In the genomic region with DNA sequence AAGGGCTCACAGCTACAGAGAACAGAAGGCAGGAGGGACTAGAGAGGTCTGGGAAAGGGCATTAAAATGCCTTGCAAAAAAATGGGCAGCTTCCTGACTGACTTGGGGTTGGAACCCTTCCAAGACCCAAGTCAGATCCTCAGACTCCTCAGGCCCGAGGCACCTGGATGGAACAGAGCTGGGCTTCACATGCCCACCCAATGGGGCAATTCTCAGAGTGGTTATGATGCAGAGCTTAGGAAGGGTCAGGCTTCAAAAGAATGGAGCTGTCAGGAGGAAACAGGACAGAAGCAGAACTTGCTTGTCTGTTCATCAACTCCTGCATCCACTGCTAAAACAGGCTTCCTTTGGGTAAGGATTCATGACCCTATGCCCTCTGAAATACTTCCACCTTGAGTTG, we compare ENCODE assay signal across 24 cellular contexts. TPM values are rescaled to one million over a fixed set of nuclear protein-coding genes. Genes with fewer than 3 reads are reported as not detected.
DNase-seq lines count a peak whose midpoint lies in the region; ATAC-seq and TF ChIP-seq lines count a peak whose summit lies in the region.
"Had no signal": no experiment of that assay in that cellular context is flagged by ENCODE, and none has a peak within 500 bp of the region (broad histone marks: within the 10 kb centered on the region; RNA-seq: fewer than 3 reads in every experiment).

No MANE protein-coding gene starts in this region.

- no peaks in the 10 kb centered on the region for H3K79me2 ChIP-seq in PC-3 (ENCODE audit: low read length)

- intact Hi-C loops in posterior vena cava (cut with DNase I) = loop anchor here in 1 of 2 donors (5.0 kb wide), 1 partner anchor 918 kb away; no protein-coding TSS in a partner anchor
- intact Hi-C loops in adrenal gland (cut with DNase I) = no loop called here
- intact Hi-C loops in PC-3 (cut with micrococcal nuclease) = no loop called here

- no peaks in the 10 kb centered on the region for H3K9me3 ChIP-seq in CD8-positive, alpha-beta memory T cell (ENCODE audit: low read length)
- H3K9me3 ChIP-seq in adrenal gland (replicated peaks in 1 of 3) (no peaks in the 10 kb centered on the region), PC-3 (ENCODE audit: low read length) (no peaks in the 10 kb centered on the region)
- H3K9me3 ChIP-seq: BLaER1 treated with 17β-estradiol and CSF1 and Interleukin-3, amounts not matched to agents 10 nM and 100 nM had no signal

- POLR2A ChIA-PET in CD8-positive, alpha-beta memory T cell (lab: Charles Lee) = no interaction called here
- POLR2A ChIA-PET in PC-3 (lab: Charles Lee; ENCODE audit: unreplicated experiment) = no interaction called here

- peak overlapping the region; percentile 1 for H3K4me3 Mint-ChIP-seq in activated naive CD4-positive, alpha-beta T cell treated with anti-CD3 and anti-CD28 coated beads, Interleukin-2, amount 10 ng/mL, durations not matched to agents 7 days and 5 days
- H3K4me3 Mint-ChIP-seq in CD8-positive, alpha-beta memory T cell = peak overlapping the region in 6 of 7 donors; percentile 2 to 91 (median 45)

- no peaks in the 10 kb centered on the region for H3K9me2 ChIP-seq in PC-3 (replicated peaks; ENCODE audit: low read length)

- H3K4me1 Mint-ChIP-seq in activated naive CD4-positive, alpha-beta T cell treated with anti-CD3 and anti-CD28 coated beads, Interleukin-2, amount 10 ng/mL, durations not matched to agents 7 days and 5 days = peaks cover 18% of the 10 kb centered on the region
- peaks cover 23 to 46% (median 30%) of the 10 kb centered on the region in 3 donors for H3K4me1 Mint-ChIP-seq in CD8-positive, alpha-beta memory T cell

- TF ChIP-seq CTCF in adrenal gland (IDR thresholded peaks at IDR 0.05) = no peak
- no peak for TF ChIP-seq CTCF in PC-3 (conservative IDR thresholded peaks at IDR 0.05; ENCODE audit: low read depth, low read length)

- no peak for TF ChIP-seq POLR2A in adrenal gland (IDR thresholded peaks at IDR 0.05)

- no peak overlapping the region for H3K27ac Mint-ChIP-seq in activated naive CD4-positive, alpha-beta T cell treated with anti-CD3 and anti-CD28 coated beads, Interleukin-2, amount 10 ng/mL, durations not matched to agents 7 days and 5 days
- peak overlapping the region in 3 of 8 donors; percentile 47 to 63 (median 61) for H3K27ac Mint-ChIP-seq in CD8-positive, alpha-beta memory T cell
- H3K27ac Mint-ChIP-seq: H9 had no signal

- no peak overlapping the region for H3K4me2 ChIP-seq in PC-3 (ENCODE audit: low read length)

- peaks cover 24% of the 10 kb centered on the region for H3K4me1 ChIP-seq in CD8-positive, alpha-beta memory T cell (ENCODE audit: insufficient read depth, low read length)
- H3K4me1 ChIP-seq in adrenal gland (replicated peaks in 1 of 2) = peaks cover 0 to 9% of the 10 kb centered on the region in 2 donors
- peaks cover 14% of the 10 kb centered on the region for H3K4me1 ChIP-seq in PC-3 (ENCODE audit: insufficient read depth, low read length)

- no peaks in the 10 kb centered on the region for H4K20me1 ChIP-seq in PC-3 (ENCODE audit: low read length)

- CTCF ChIA-PET in activated naive CD4-positive, alpha-beta T cell treated with anti-CD3 and anti-CD28 coated beads, Interleukin-2, amount 10 ng/mL, durations not matched to agents 7 days and 5 days (lab: Charles Lee) = interaction anchor here (1.0 to 1.2 kb wide), 2 partner anchors 22 to 181 kb away, joined by 3 to 4 read pairs; no protein-coding TSS in a partner anchor
- CTCF ChIA-PET in CD8-positive, alpha-beta memory T cell (lab: Charles Lee) = no interaction called here
- CTCF ChIA-PET in PC-3 (lab: Charles Lee) = no interaction called here

- peaks cover 77% of the 10 kb centered on the region for H3K27me3 Mint-ChIP-seq in activated naive CD4-positive, alpha-beta T cell treated with anti-CD3 and anti-CD28 coated beads, Interleukin-2, amount 10 ng/mL, durations not matched to agents 7 days and 5 days
- peaks cover 9 to 33% of the 10 kb centered on the region in 2 donors for H3K27me3 Mint-ChIP-seq in CD8-positive, alpha-beta memory T cell

- no peaks in the 10 kb centered on the region for H3F3A ChIP-seq in PC-3 (ENCODE audit: low read length, unreplicated experiment)

- H3K9me3 Mint-ChIP-seq in activated naive CD4-positive, alpha-beta T cell treated with anti-CD3 and anti-CD28 coated beads, Interleukin-2, amount 10 ng/mL, durations not matched to agents 7 days and 5 days = no peaks in the 10 kb centered on the region
- no peaks in the 10 kb centered on the region for H3K9me3 Mint-ChIP-seq in CD8-positive, alpha-beta memory T cell
- H3K9me3 Mint-ChIP-seq: H9 had no signal

- no peak for DNase-seq in activated naive CD4-positive, alpha-beta T cell treated with anti-CD3 and anti-CD28 coated beads, Interleukin-2, amount 10 ng/mL, durations not matched to agents 7 days and 5 days
- DNase-seq in activated naive CD4-positive, alpha-beta T cell (lab: John Stamatoyannopoulos, UW) = no peak
- DNase-seq in CD8-positive, alpha-beta memory T cell = no peak
- DNase-seq in islet precursor cell (peak; percentile 45), posterior vena cava (ENCODE audit: low spot score) (peak; percentile 32), adrenal gland (no peak), PC-3 (no peak)
- DNase-seq: 8988T, DMS153, GM23248, H9, KBM-7, MM.1S, NCI-H1694, NCI-H2029 treated with DMSO at 0.1 percent for 48 hours, NCI-H2227 treated with DMSO at 0.1 percent for 48 hours, NCI-H526 treated with DMSO at 0.1 percent for 48 hours, SHP77 had no signal

- ATAC-seq in PC-3 (no peak), HG03039 (IDR thresholded peaks at IDR 0.05; ENCODE audit: unreplicated experiment) (no peak)
- ATAC-seq: Panc1 had no signal

- no peaks in the 10 kb centered on the region for H3K36me3 ChIP-seq in CD8-positive, alpha-beta memory T cell (ENCODE audit: insufficient read depth, low read length)
- no peaks in the 10 kb centered on the region for H3K36me3 ChIP-seq in adrenal gland (replicated peaks in 1 of 2)
- H3K36me3 ChIP-seq in PC-3 (ENCODE audit: low read depth, low read length) = no peaks in the 10 kb centered on the region
- H3K36me3 ChIP-seq: BLaER1 treated with 17β-estradiol and CSF1 and Interleukin-3, amounts not matched to agents 10 nM and 100 nM had no signal

- no peak overlapping the region for H2AFZ ChIP-seq in PC-3 (ENCODE audit: low read length)
- H2AFZ ChIP-seq: GM23248 had no signal

- no peaks in the 10 kb centered on the region for H3K36me3 Mint-ChIP-seq in activated naive CD4-positive, alpha-beta T cell treated with anti-CD3 and anti-CD28 coated beads, Interleukin-2, amount 10 ng/mL, durations not matched to agents 7 days and 5 days
- peaks cover 0 to 2% (median 0%) of the 10 kb centered on the region in 3 donors for H3K36me3 Mint-ChIP-seq in CD8-positive, alpha-beta memory T cell

- 78 to 92% (median 87%) methylated on average over 1 of the region's 1 CpG for WGBS in adrenal gland, 4 donors

- no peak overlapping the region for H3K4me3 ChIP-seq in CD8-positive, alpha-beta memory T cell (ENCODE audit: low read length)
- H3K4me3 ChIP-seq in adrenal gland (no peak overlapping the region), PC-3 (ENCODE audit: low read length) (no peak overlapping the region)
- H3K4me3 ChIP-seq: GM23248 had no signal

- no peak overlapping the region for H3K27ac ChIP-seq in CD8-positive, alpha-beta memory T cell (ENCODE audit: low read depth, low read length)
- no peak overlapping the region for H3K27ac ChIP-seq in adrenal gland
- H3K27ac ChIP-seq in PC-3 (ENCODE audit: low read length) = no peak overlapping the region
- H3K27ac ChIP-seq: BLaER1 treated with 17β-estradiol and CSF1 and Interleukin-3, amounts not matched to agents 10 nM and 100 nM; GM23248; RWPE1 had no signal

- no peak overlapping the region for H3K9ac ChIP-seq in PC-3 (ENCODE audit: low read length)
- H3K9ac ChIP-seq: BLaER1 treated with 17β-estradiol and CSF1 and Interleukin-3, amounts not matched to agents 10 nM and 100 nM; GM23248 had no signal

- H3K27me3 ChIP-seq in CD8-positive, alpha-beta memory T cell (ENCODE audit: insufficient read depth, low read length, poor library complexity, severe bottlenecking) = no peaks in the 10 kb centered on the region
- H3K27me3 ChIP-seq in adrenal gland = peaks cover 29% of the 10 kb centered on the region
- H3K27me3 ChIP-seq in PC-3 (ENCODE audit: low read length) = peaks cover 34% of the 10 kb centered on the region

- BruUV-seq in PC-3 (replicated peaks; lab: Mats Ljungman, UMichigan) = no TSS peak

RNA-seq across cellular contexts. Expression of a gene that starts 9.7 kb away (rescaled TPM):
- not detected for total RNA-seq in CD8-positive, alpha-beta memory T cell
- polyA plus RNA-seq in CD8-positive, alpha-beta memory T cell = 3.4 TPM
- total RNA-seq in posterior vena cava = under 1 TPM in 1 of 2 donors, not detected in 1; 0.42 TPM
- under 1 TPM in 1 of 8 donors, not detected in 7; 0.08 TPM for total RNA-seq in adrenal gland
- polyA plus RNA-seq in adrenal gland = not detected
- not detected in 2 replicates for total RNA-seq in PC-3 (2014; rRNA removed)
- total RNA-seq: GM23248, H9, LHCN-M2, NCI-H460 had no signal
- polyA plus RNA-seq: GM23248 had no signal

RNA-seq across cellular contexts. Expression of a gene that starts 13.4 kb away (rescaled TPM):
- total RNA-seq in CD8-positive, alpha-beta memory T cell = not detected
- polyA plus RNA-seq in CD8-positive, alpha-beta memory T cell = not detected
- total RNA-seq in posterior vena cava = not detected
- not detected for total RNA-seq in adrenal gland
- polyA plus RNA-seq in adrenal gland = not detected
- total RNA-seq in PC-3 (2014; rRNA removed) = not detected in 2 replicates
- total RNA-seq: GM23248, H9, LHCN-M2, NCI-H460 had no signal
- polyA plus RNA-seq: GM23248 had no signal

RNA-seq across cellular contexts. Expression of a gene that starts 37.9 kb away (rescaled TPM):
- not detected for total RNA-seq in CD8-positive, alpha-beta memory T cell
- polyA plus RNA-seq in CD8-positive, alpha-beta memory T cell = 0.16 TPM
- total RNA-seq in posterior vena cava (not detected), adrenal gland (not detected), PC-3 (2014; rRNA removed) (0.23 TPM in 1 of 2 replicates, not detected in the other)
- polyA plus RNA-seq in adrenal gland = under 1 TPM in 1 of 3 donors, not detected in 2; 0.16 TPM
- total RNA-seq: GM23248, H9, LHCN-M2, NCI-H460 had no signal
- polyA plus RNA-seq: GM23248 had no signal

Comparison
In these comparisons a context has a peak if more than half of its experiments do, and no peak if none do; other contexts are left out.
1. DNase-seq: peak in islet precursor cell (single experiment) and posterior vena cava (single experiment); none in activated naive CD4-positive, alpha-beta T cell treated with anti-CD3 and anti-CD28 coated beads, Interleukin-2, amount 10 ng/mL, durations not matched to agents 7 days and 5 days (single experiment), activated naive CD4-positive, alpha-beta T cell (0 of 4), CD8-positive, alpha-beta memory T cell (0 of 5), adrenal gland (0 of 7) and PC-3 (single experiment).